ENCODE assay signal across 33 cellular contexts in genomic region chr9:100432736-100433135, GRCh38. TPM values are rescaled to one million over a fixed set of nuclear protein-coding genes. Genes with fewer than 3 reads are reported as not detected.
"Had no signal": no experiment of that assay in that cellular context is flagged by ENCODE, and none has a peak within 500 bp of the region (broad histone marks: within the 10 kb centered on the region; RNA-seq: fewer than 3 reads in every experiment).

No MANE protein-coding gene starts in this region.

- H3K9me3 ChIP-seq: Peyer's patch, SJSA1, SK-N-SH had no signal

- H3K27ac ChIP-seq: brain microvascular endothelial cell, cardiac muscle cell, Peyer's patch, SJSA1, VCaP had no signal

- H3K4me3 ChIP-seq: cardiac muscle cell, Peyer's patch, SJSA1 had no signal

- H3K27me3 ChIP-seq: brain microvascular endothelial cell, cardiac muscle cell, Peyer's patch, SJSA1 had no signal

- H3K9ac ChIP-seq: SK-N-SH had no signal

- ATAC-seq: activated naive CD8-positive, alpha-beta T cell treated with anti-CD3 and anti-CD28 coated beads, Interleukin-2, amount 50 U/mL, for 24 hours; PC-3 had no signal

- H3K36me3 ChIP-seq: brain microvascular endothelial cell, cardiac muscle cell, Peyer's patch had no signal

- DNase-seq: activated B cell treated with CpG ODN at 0.5 μM for 24 hours; activated CD4-positive, alpha-beta memory T cell treated with anti-CD3 and anti-CD28 coated beads for 36 hours; activated CD4-positive, alpha-beta T cell treated with anti-CD3 and anti-CD28 coated beads for 4 hours; activated CD4-positive, alpha-beta T cell treated with anti-CD3 and anti-CD28 coated beads, Interleukin-2, amount 50 U/mL, for 1 hour; activated CD4-positive, CD25-positive, alpha-beta regulatory T cell treated with anti-CD3 and anti-CD28 coated beads, Interleukin-2, amount 50 U/mL, for 72 hours; activated CD8-positive, alpha-beta memory T cell treated with anti-CD3 and anti-CD28 coated beads, Interleukin-2, amount 50 U/mL, for 4 hours; activated effector memory CD4-positive, alpha-beta T cell treated with Interleukin-2 at 50 U/mL for 16 hours; activated naive CD4-positive, alpha-beta T cell treated with anti-CD3 and anti-CD28 coated beads, Interleukin-2, amount 10 ng/mL, durations not matched to agents 7 days and 5 days; activated naive CD8-positive, alpha-beta T cell treated with anti-CD3 and anti-CD28 coated beads, Interleukin-2, amount 50 U/mL, for 24 hours; activated T-cell treated with anti-CD3 and anti-CD28 coated beads, Interleukin-2, amount 50 U/mL, for 48 hours; brain microvascular endothelial cell; NCI-H1105; NCI-H1436; NCI-H1694; NCI-H1930; NCI-H2081 treated with DMSO at 0.1 percent for 48 hours; NCI-H226; NCI-H446 treated with DMSO at 0.1 percent for 48 hours; NCI-H524; NCI-H69; NCI-H82; NK-92 treated with Interleukin-12 subunit alpha and Interleukin-12 subunit beta, amount 100 ng/mL, for 24 hours; PC-3; Peyer's patch; RPMI8226; SHP77 treated with DMSO at 0.1 percent for 48 hours; SK-N-SH; T-helper 1 cell; T-helper 2 cell; T-helper 9 cell had no signal

- H3K4me2 ChIP-seq: SK-N-SH had no signal

RNA-seq across cellular contexts. Expression of gene TMEFF1, which starts 40.2 kb away (rescaled TPM):
- total RNA-seq: activated B cell treated with CpG ODN at 0.5 μM for 24 hours, PC-3 had no signal
